ENCODE assay signal across 1 cellular context in genomic region chr2:113126845-113127645, GRCh38.
TF ChIP-seq lines count a peak whose summit lies in the region.

IL1RN (plus strand) TSS chr2:113127598; CDS start chr2:113127625, 27 bp downstream.

TF ChIP-seq in liver, 16 proteins besides CTCF, POLR2A, EP300 and RAD21 (continued from another document):
- TF ChIP-seq ATF3 (IDR thresholded peaks at IDR 0.05): peak; percentile 18
- TF ChIP-seq HNF4G (IDR thresholded peaks at IDR 0.05): peak; percentile 65
- TF ChIP-seq SP1 (IDR thresholded peaks at IDR 0.05): peak; percentile 93
- TF ChIP-seq FOXA1 (IDR thresholded peaks at IDR 0.05): no peak
- peak; percentile 75 for TF ChIP-seq REST (IDR thresholded peaks at IDR 0.05)
- TF ChIP-seq HNF4A (conservative IDR thresholded peaks at IDR 0.05): peak; percentile 92 to 95
- TF ChIP-seq TAF1 (conservative IDR thresholded peaks at IDR 0.05): peak; percentile 92
- TF ChIP-seq RXRA (IDR thresholded peaks at IDR 0.05): peak; percentile 73 to 77
- TF ChIP-seq MAX (IDR thresholded peaks at IDR 0.05): peak; percentile 79
TF ChIP-seq in liver: peak in this region for 14.
